In the genomic region with DNA sequence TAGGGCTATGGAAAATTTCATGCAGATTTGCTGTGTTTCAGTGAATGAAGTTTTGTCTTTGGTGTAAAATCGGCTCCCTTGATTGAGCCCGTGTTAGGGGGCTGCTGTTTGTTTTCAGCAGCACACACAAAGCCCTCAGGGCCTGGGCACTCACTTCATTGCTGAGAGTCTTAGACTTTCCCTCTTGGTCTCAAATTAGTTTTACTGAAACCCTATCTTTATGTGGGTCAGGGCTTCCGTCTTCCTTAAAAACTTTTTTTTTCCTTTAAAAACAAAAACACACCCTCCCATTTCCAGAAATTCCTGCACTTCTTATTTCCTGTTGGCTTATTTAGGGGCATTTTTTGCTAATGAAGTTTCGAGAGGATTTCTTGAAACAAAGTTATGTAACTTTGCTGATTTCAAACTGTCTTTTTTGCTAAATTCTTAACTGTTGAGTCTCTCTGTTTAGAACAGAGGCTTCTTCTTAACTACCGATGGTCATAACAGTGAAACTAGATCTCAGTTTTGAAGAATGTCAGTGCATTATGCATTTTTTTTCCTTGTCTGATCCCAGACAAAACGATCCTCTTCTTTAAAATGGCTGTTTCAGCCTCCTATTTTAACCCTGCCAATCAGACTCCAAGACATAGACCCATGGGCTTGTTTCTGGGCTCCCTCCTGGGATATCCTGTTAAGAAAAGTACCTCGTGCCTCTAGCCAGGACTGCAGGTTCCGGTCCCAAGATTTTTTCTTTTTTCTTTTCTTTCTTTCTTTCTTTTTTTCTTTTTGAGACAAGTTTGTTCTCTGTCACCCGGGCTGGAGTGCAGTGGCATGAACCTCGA, we compare ENCODE assay signal across 11 cellular contexts. TPM values are rescaled to one million over a fixed set of nuclear protein-coding genes. Genes with fewer than 3 reads are reported as not detected.
DNase-seq lines count a peak whose midpoint lies in the region; ATAC-seq and TF ChIP-seq lines count a peak whose summit lies in the region.
"Had no signal": no experiment of that assay in that cellular context is flagged by ENCODE, and none has a peak within 500 bp of the region (broad histone marks: within the 10 kb centered on the region; RNA-seq: fewer than 3 reads in every experiment).

No MANE protein-coding gene starts in this region.

- H3K27ac Mint-ChIP-seq in HFFc6 (peak overlapping the region; percentile 100), chondrocyte (ENCODE audit: unreplicated experiment) (peak overlapping the region; percentile 96)
- H3K27ac Mint-ChIP-seq: activated naive CD8-positive, alpha-beta T cell treated with anti-CD3 and anti-CD28 coated beads for 36 hours had no signal

- TF ChIP-seq CTCF in HFFc6 (IDR thresholded peaks at IDR 0.05) (no peak), chondrocyte (IDR thresholded peaks at IDR 0.05) (no peak), right lobe of liver (IDR thresholded peaks at IDR 0.05) (no peak), GM10248 (IDR thresholded peaks at IDR 0.05; ENCODE audit: control extremely low read depth, extremely low read depth, low read depth, missing control alignments) (no peak)

- TF ChIP-seq POLR2A in right lobe of liver (IDR thresholded peaks at IDR 0.05) = no peak

- H3K27me3 Mint-ChIP-seq in HFFc6 (ENCODE audit: insufficient read depth) (peaks cover 10% of the 10 kb centered on the region), chondrocyte (ENCODE audit: low read depth) (no peaks in the 10 kb centered on the region)

- no peaks in the 10 kb centered on the region for H3K4me1 ChIP-seq in right lobe of liver
- H3K4me1 ChIP-seq in subcutaneous abdominal adipose tissue (ENCODE audit: control insufficient read depth in 5 of 5, insufficient read depth in 5 of 5, low read length in 5 of 5) = peaks cover 6 to 68% (median 55%) of the 10 kb centered on the region in 5 donors
- peaks cover 13% of the 10 kb centered on the region for H3K4me1 ChIP-seq in HAP-1

- peak in 2 of 4 donors; percentile 14 to 51 for ATAC-seq in right lobe of liver

- in situ Hi-C loops in HAP-1 (cut with MboI; ENCODE audit: low sequenced_read_pairs) = no loop called here

- H3K9me3 ChIP-seq in right lobe of liver = no peaks in the 10 kb centered on the region
- H3K9me3 ChIP-seq in subcutaneous abdominal adipose tissue (ENCODE audit: control insufficient read depth in 5 of 5, low read length in 5 of 5) = no peaks in the 10 kb centered on the region
- no peaks in the 10 kb centered on the region for H3K9me3 ChIP-seq in HAP-1

- intact Hi-C loops in right lobe of liver (cut with DNase I) = no loop called here

- WGBS in right lobe of liver (ENCODE audit: insufficient coverage, low coverage, low lambda C conversion rate, missing lambda C conversion rate) = 41% methylated on average over 10 of the region's 10 CpGs

- H3K4me1 Mint-ChIP-seq in HFFc6 (ENCODE audit: low read depth) (peaks cover 82% of the 10 kb centered on the region), chondrocyte (ENCODE audit: low read depth) (peaks cover 78% of the 10 kb centered on the region)
- H3K4me1 Mint-ChIP-seq: activated naive CD8-positive, alpha-beta T cell treated with anti-CD3 and anti-CD28 coated beads for 36 hours had no signal

- no peaks in the 10 kb centered on the region for H3K36me3 Mint-ChIP-seq in HFFc6 (ENCODE audit: low read depth)
- no peaks in the 10 kb centered on the region for H3K36me3 Mint-ChIP-seq in chondrocyte (ENCODE audit: low read depth)
- H3K36me3 Mint-ChIP-seq: activated naive CD8-positive, alpha-beta T cell treated with anti-CD3 and anti-CD28 coated beads for 36 hours had no signal

- H3K27me3 ChIP-seq in right lobe of liver (no peaks in the 10 kb centered on the region), subcutaneous abdominal adipose tissue (ENCODE audit: control insufficient read depth in 5 of 5, insufficient read depth in 4 of 5, low read length in 5 of 5) (no peaks in the 10 kb centered on the region), HAP-1 (ENCODE audit: low read depth) (peaks cover 3% of the 10 kb centered on the region; the same call in 1 of the 2 replicates)

- H3K36me3 ChIP-seq in right lobe of liver = no peaks in the 10 kb centered on the region
- H3K36me3 ChIP-seq in subcutaneous abdominal adipose tissue (ENCODE audit: control insufficient read depth in 5 of 5, insufficient read depth in 5 of 5, low read length in 5 of 5) = no peaks in the 10 kb centered on the region
- no peaks in the 10 kb centered on the region for H3K36me3 ChIP-seq in HAP-1 (replicated peaks)

- H3K4me3 ChIP-seq in right lobe of liver (no peak overlapping the region), subcutaneous abdominal adipose tissue (ENCODE audit: low read depth in 1 of 5, low read length in 5 of 5) (no peak overlapping the region), HAP-1 (no peak overlapping the region)

- no peaks in the 10 kb centered on the region; the same call in 1 of the 2 replicates for H3K9me3 Mint-ChIP-seq in HFFc6
- no peaks in the 10 kb centered on the region for H3K9me3 Mint-ChIP-seq in chondrocyte (ENCODE audit: low read depth)
- H3K9me3 Mint-ChIP-seq: activated naive CD8-positive, alpha-beta T cell treated with anti-CD3 and anti-CD28 coated beads for 36 hours had no signal

- POLR2A ChIA-PET in GM10248 (lab: Yijun Ruan, JAX) = no interaction called here

- H3K9ac ChIP-seq in subcutaneous abdominal adipose tissue (ENCODE audit: low read length in 5 of 5) = peak overlapping the region in 4 of 5 donors; percentile 29 to 86 (median 60)

- H3K27ac ChIP-seq in right lobe of liver (peak overlapping the region; percentile 37 to 52 (median 48)), subcutaneous abdominal adipose tissue (ENCODE audit: low read depth, low read length) (peak overlapping the region; percentile 93)

- CTCF ChIA-PET in GM10248 (lab: Yijun Ruan, JAX) = interaction anchor here (3.8 kb wide), 1 partner anchor 11 kb away, joined by 15 read pairs; no protein-coding TSS in a partner anchor

- H3K4me3 Mint-ChIP-seq in HFFc6 (peak overlapping the region; percentile 88), chondrocyte (ENCODE audit: unreplicated experiment) (peak overlapping the region; percentile 50)
- H3K4me3 Mint-ChIP-seq: activated naive CD8-positive, alpha-beta T cell treated with anti-CD3 and anti-CD28 coated beads for 36 hours had no signal

- DNase-seq in HFFc6 = peak; percentile 89
- no peak for DNase-seq in chondrocyte (ENCODE audit: low spot score)
- no peak for DNase-seq in right lobe of liver
- no peak for DNase-seq in GM10248 (ENCODE audit: extremely low spot score)
- DNase-seq in SKM-1 treated with dmso at 0.1 percent for 144 hours (lab: John Stamatoyannopoulos, UW; ENCODE audit: unreplicated experiment) = no peak
- DNase-seq in HAP-1 (ENCODE audit: low spot score in 2 of 2) = no peak
- DNase-seq in glomerular visceral epithelial cell (ENCODE audit: extremely low spot score) = no peak
- DNase-seq: activated CD4-positive, CD25-positive, alpha-beta regulatory T cell; activated naive CD8-positive, alpha-beta T cell treated with anti-CD3 and anti-CD28 coated beads for 36 hours; NCI-H748 treated with DMSO at 0.1 percent for 48 hours had no signal

RNA-seq across cellular contexts. Expression of a gene that starts 23.3 kb away (rescaled TPM):
- 100 to 1,000 TPM; 123 to 152 (median 137) TPM for total RNA-seq in HFFc6 (2021; fragmentation: NEBNext Ultra II Directional; extraction: Animal tissue kit (Norgen Biotek cat#: 25700))
- 66.8 to 86.0 TPM (median 81.3 TPM) in 3 replicates for total RNA-seq in chondrocyte
- total RNA-seq in right lobe of liver = 10 to 100 TPM; 23.1 to 46.6 (median 31.7) TPM

RNA-seq across cellular contexts. Expression of a gene that starts 23.4 kb away (rescaled TPM):
- total RNA-seq in HFFc6 (2021; fragmentation: NEBNext Ultra II Directional; extraction: Animal tissue kit (Norgen Biotek cat#: 25700)) = 10 to 100 TPM; 17.3 to 23.3 (median 21.3) TPM
- total RNA-seq in chondrocyte (23.2 to 25.5 TPM (median 24.8 TPM) in 3 replicates), right lobe of liver (10 to 100 TPM in 2 of 6 experiments, 1 to 10 TPM in 4; 8.7 to 14.4 (median 9.1) TPM)
